In the genomic region with DNA sequence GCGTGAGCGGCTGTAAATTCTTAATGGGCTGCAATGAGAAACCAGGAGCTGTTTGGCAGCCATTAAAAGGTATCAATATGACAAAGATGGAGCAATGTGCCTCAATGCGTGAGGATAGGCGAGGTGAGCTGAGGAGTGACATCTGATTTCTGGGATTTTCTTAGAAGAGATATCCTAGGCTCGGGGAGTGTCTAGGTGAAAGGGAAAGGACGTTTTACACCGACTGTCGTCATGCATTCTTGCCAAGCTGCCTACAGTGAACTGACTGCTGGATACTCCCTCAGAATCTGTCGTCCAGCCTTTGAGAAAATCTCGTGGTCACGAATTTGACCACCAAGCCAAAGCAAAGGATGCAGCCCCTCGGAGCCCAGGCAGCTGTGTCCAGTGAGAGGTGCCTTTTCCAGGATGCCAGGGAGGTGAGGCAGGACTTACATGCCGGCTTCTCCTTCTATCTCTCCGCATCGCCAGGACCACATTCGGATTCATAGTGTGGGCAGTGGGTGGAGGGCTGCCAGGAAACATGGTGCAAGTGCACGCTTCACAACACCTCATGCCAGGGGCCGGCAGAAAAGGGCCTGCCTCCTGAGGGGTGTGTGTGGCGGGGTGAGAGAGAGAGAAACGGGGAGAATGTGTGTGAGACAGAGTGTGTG, we compare ENCODE assay signal across 22 cellular contexts.
DNase-seq lines count a peak whose midpoint lies in the region; ATAC-seq, FAIRE-seq and TF ChIP-seq lines count a peak whose summit lies in the region.
"Had no signal": no experiment of that assay in that cellular context is flagged by ENCODE, and none has a peak within 500 bp of the region (broad histone marks: within the 10 kb centered on the region; RNA-seq: fewer than 3 reads in every experiment).

No MANE protein-coding gene starts in this region.

- POLR2A ChIA-PET in RWPE1 (lab: Yijun Ruan, JAX; ENCODE audit: low non-redundant PET): no interaction called here
- POLR2A ChIA-PET in H1 (lab: Charles Lee; ENCODE audit: partially characterized antibody): no interaction called here

- H3K56ac ChIP-seq in H1 (replicated peaks; ENCODE audit: insufficient read length, low read depth, low read length): no peak overlapping the region

- peaks cover 4% of the 10 kb centered on the region; the same call in 1 of the 2 replicates for H3K23me2 ChIP-seq in H1 (ENCODE audit: low read depth, low read length)

- no peaks in the 10 kb centered on the region for H3K79me1 ChIP-seq in H1 (ENCODE audit: low read depth, low read length)

- H3K27ac Mint-ChIP-seq in osteocyte (ENCODE audit: unreplicated experiment): no peak overlapping the region
- no peak overlapping the region for H3K27ac Mint-ChIP-seq in activated T-cell treated with anti-CD3 and anti-CD28 coated beads, Interleukin-2, amount 50 U/mL, for 72 hours

- no peak overlapping the region for H2BK120ac ChIP-seq in H1 (replicated peaks; ENCODE audit: low read depth, low read length)

- H3K79me2 ChIP-seq in H1 (ENCODE audit: control insufficient read depth in 1 of 2, insufficient read depth in 2 of 2, low read length in 2 of 2): no peaks in the 10 kb centered on the region

- no peak for ATAC-seq in activated T-cell treated with anti-CD3 and anti-CD28 coated beads, Interleukin-2, amount 50 U/mL, for 72 hours (replicated peaks in 1 of 2)
- no peak for ATAC-seq in HG02973 (IDR thresholded peaks at IDR 0.05; ENCODE audit: unreplicated experiment)

- no peaks in the 10 kb centered on the region for H3K36me3 ChIP-seq in H1 (ENCODE audit: control insufficient read depth in 2 of 4, insufficient read depth in 4 of 4, low read length in 3 of 4)
- H3K36me3 ChIP-seq: BE2C, SJCRH30 had no signal

- no peaks in the 10 kb centered on the region for H3K27me3 Mint-ChIP-seq in osteocyte (ENCODE audit: unreplicated experiment)
- H3K27me3 Mint-ChIP-seq in activated T-cell treated with anti-CD3 and anti-CD28 coated beads, Interleukin-2, amount 50 U/mL, for 72 hours (ENCODE audit: low read depth): peaks cover 26% of the 10 kb centered on the region

- no peaks in the 10 kb centered on the region for H3K9me3 ChIP-seq in H1 (ENCODE audit: insufficient read depth in 2 of 2, low read depth in 1 of 2, low read length in 1 of 2)
- H3K9me3 ChIP-seq: SJCRH30 had no signal

- no peak for FAIRE-seq in H1 (lab: Jason Lieb, UNC)
- FAIRE-seq: RCC 7860 had no signal

- H3K18ac ChIP-seq in H1 (ENCODE audit: extremely low read depth, low read length): no peak overlapping the region

- no peak for TF ChIP-seq POLR2A in H1 (IDR thresholded peaks at IDR 0.05; ENCODE audit: control extremely low read depth in 1 of 2, low read depth in 2 of 2, low read length in 2 of 2)

- H3K9me3 Mint-ChIP-seq in osteocyte (ENCODE audit: unreplicated experiment): no peaks in the 10 kb centered on the region
- no peaks in the 10 kb centered on the region for H3K9me3 Mint-ChIP-seq in activated T-cell treated with anti-CD3 and anti-CD28 coated beads, Interleukin-2, amount 50 U/mL, for 72 hours

- H4K91ac ChIP-seq in H1 (replicated peaks; ENCODE audit: insufficient read length, low read length): peak overlapping the region; percentile 9

- no peak overlapping the region for H2AFZ ChIP-seq in H1 (ENCODE audit: low read length)

- DNase-seq in G401 (ENCODE audit: low spot score) (peak; percentile 33), RWPE1 (ENCODE audit: low spot score) (no peak), H1 (ENCODE audit: low read depth in 1 of 2, low spot score in 2 of 2) (no peak), osteocyte (ENCODE audit: extremely low spot score, unreplicated experiment) (peak; percentile 76), 8988T (no peak)
- DNase-seq in activated T-cell treated with anti-CD3 and anti-CD28 coated beads, Interleukin-2, amount 50 U/mL, for 72 hours: no peak
- DNase-seq in activated CD4-positive, alpha-beta T cell treated with anti-CD3 and anti-CD28 coated beads for 48 hours: no peak
- DNase-seq: ACHN, Calu3, GOT3, HCEC 1CT, NCI-H1092, NCI-H1417 treated with DMSO at 0.1 percent for 48 hours, NCI-H1694 treated with DMSO at 0.1 percent for 48 hours, NCI-H2081 treated with DMSO at 0.1 percent for 48 hours, NCI-H345, NCI-H774, SJCRH30 had no signal

- peaks cover 0 to 3% (median 0%) of the 10 kb centered on the region in 4 experiments; a peak in 1 of 7 replicates for H3K27me3 ChIP-seq in H1 (replicated peaks in 1 of 4; ENCODE audit: control insufficient read depth in 3 of 4, extremely low read depth in 1 of 4, insufficient read depth in 3 of 4, low read length in 3 of 4)
- H3K27me3 ChIP-seq: BE2C, SJCRH30 had no signal

- H3K27ac ChIP-seq in RWPE1 (peak overlapping the region; percentile 92), H1 (ENCODE audit: low read depth, low read length) (no peak overlapping the region)
- H3K27ac ChIP-seq: HL-60, SJCRH30 had no signal

- CTCF ChIA-PET in RWPE1 (lab: Yijun Ruan, JAX) (no interaction called here), H1 (lab: Charles Lee; ENCODE audit: partially characterized antibody) (interaction anchor here (1.6 to 2.0 kb wide), 3 partner anchors 10 to 165 kb away, joined by 4 to 12 read pairs (median 11); partner anchors contain the start of gene CEMIP)

- H3K4me3 ChIP-seq in H1 (ENCODE audit: extremely low read depth in 1 of 4, insufficient read depth in 2 of 4, low read depth in 3 of 4, low read length in 4 of 4): no peak overlapping the region
- H3K4me3 ChIP-seq: SJCRH30 had no signal

- 0 out of 2 replicates have a peak overlapping the region, but pooled peaks have one; percentile 33 for H2BK15ac ChIP-seq in H1 (ENCODE audit: low read length)

- H3K4ac ChIP-seq in H1 (replicated peaks; ENCODE audit: insufficient read length, low read depth, low read length): no peak overlapping the region

- no peaks in the 10 kb centered on the region for H3K36me3 Mint-ChIP-seq in osteocyte (ENCODE audit: unreplicated experiment)
- H3K36me3 Mint-ChIP-seq in activated T-cell treated with anti-CD3 and anti-CD28 coated beads, Interleukin-2, amount 50 U/mL, for 72 hours (ENCODE audit: insufficient read depth in 2 of 2): no peaks in the 10 kb centered on the region

- peaks cover 45% of the 10 kb centered on the region for H3K4me1 Mint-ChIP-seq in osteocyte (ENCODE audit: unreplicated experiment)
- H3K4me1 Mint-ChIP-seq in activated T-cell treated with anti-CD3 and anti-CD28 coated beads, Interleukin-2, amount 50 U/mL, for 72 hours (ENCODE audit: low read depth): no peaks in the 10 kb centered on the region

- no peak overlapping the region for H4K8ac ChIP-seq in H1 (ENCODE audit: extremely low read depth, insufficient read depth, low read length)

- no peak overlapping the region for H4K5ac ChIP-seq in H1 (ENCODE audit: insufficient read length, low read depth, low read length)

- H2BK12ac ChIP-seq in H1 (ENCODE audit: low read depth, low read length): no peak overlapping the region

- H2BK20ac ChIP-seq in H1 (ENCODE audit: low read length): no peak overlapping the region

- no peak overlapping the region for H3K4me3 Mint-ChIP-seq in osteocyte (ENCODE audit: unreplicated experiment)
- H3K4me3 Mint-ChIP-seq in activated T-cell treated with anti-CD3 and anti-CD28 coated beads, Interleukin-2, amount 50 U/mL, for 72 hours: no peak overlapping the region

- TF ChIP-seq EP300 in H1 (IDR thresholded peaks at IDR 0.05; ENCODE audit: borderline replicate concordance in 1 of 2, low read depth in 2 of 2, low read length in 2 of 2): no peak

- H3K9ac ChIP-seq in H1 (replicated peaks in 1 of 4; ENCODE audit: extremely low read depth in 1 of 4, low read depth in 3 of 4, low read length in 3 of 4): no peak overlapping the region

- peaks cover 0 to 2% of the 10 kb centered on the region in 2 experiments for H4K20me1 ChIP-seq in H1 (replicated peaks in 1 of 2; ENCODE audit: control insufficient read depth in 1 of 2, insufficient read depth in 2 of 2, low read length in 2 of 2)

- H3K4me2 ChIP-seq in H1 (ENCODE audit: insufficient read depth in 1 of 2, low read depth in 2 of 2, low read length in 2 of 2): no peak overlapping the region

- H2BK5ac ChIP-seq in H1 (ENCODE audit: low read depth, low read length): no peak overlapping the region

- in situ Hi-C loops in G401 (cut with HindIII; ENCODE audit: low sequenced_read_pairs): no loop called here

- no peak overlapping the region for H3K14ac ChIP-seq in H1 (ENCODE audit: insufficient read length)

- H3K23ac ChIP-seq in H1 (ENCODE audit: insufficient read length): no peak overlapping the region

- H2AK5ac ChIP-seq in H1 (ENCODE audit: low read depth, low read length): no peak overlapping the region

- no peak for TF ChIP-seq CTCF in RWPE1 (conservative IDR thresholded peaks at IDR 0.05; ENCODE audit: low read depth)
- TF ChIP-seq CTCF in H1 (IDR thresholded peaks at IDR 0.05; ENCODE audit: control extremely low read depth in 1 of 3, insufficient read depth in 1 of 3, low read depth in 1 of 3, low read length in 3 of 3): no peak
- TF ChIP-seq CTCF in osteocyte (IDR thresholded peaks at IDR 0.05): no peak

- peaks cover 0 to 6% (median 3%) of the 10 kb centered on the region in 4 experiments; a peak in 2 of 7 replicates for H3K4me1 ChIP-seq in H1 (replicated peaks in 1 of 4; ENCODE audit: control insufficient read depth in 3 of 4, insufficient read depth in 4 of 4, low read length in 3 of 4)
- H3K4me1 ChIP-seq: SJCRH30 had no signal

- 91% methylated on average over 20 of the region's 20 CpGs; no CpG with 5 or more reads in 1 of the 2 experiments for WGBS in H1 (ENCODE audit: extremely low coverage in 1 of 2, insufficient coverage in 1 of 2, insufficient read length in 1 of 2, insufficient replicate concordance in 2 of 2, low coverage in 1 of 2, low lambda C conversion rate in 2 of 2, missing lambda C conversion rate in 1 of 2), 2 experiments

- TF ChIP-seq RAD21 in H1 (IDR thresholded peaks at IDR 0.05 in 1 of 2, conservative IDR thresholded peaks at IDR 0.05 in 1 of 2; ENCODE audit: low read depth in 2 of 2, low read length in 2 of 2): no peak

TF ChIP-seq in H1, 55 proteins besides CTCF, POLR2A, EP300 and RAD21:
- TF ChIP-seq ATF3 (IDR thresholded peaks at IDR 0.05; ENCODE audit: insufficient read depth, low read depth, low read length): no peak
- no peak for TF ChIP-seq NRF1 (IDR thresholded peaks at IDR 0.05; ENCODE audit: low read depth, low read length)
- no peak for TF ChIP-seq JUND (IDR thresholded peaks at IDR 0.05; ENCODE audit: low read length)
- TF ChIP-seq RFX5 (IDR thresholded peaks at IDR 0.05; ENCODE audit: borderline replicate concordance, low read depth, low read length): no peak
- TF ChIP-seq EGR1 (IDR thresholded peaks at IDR 0.05; ENCODE audit: borderline replicate concordance, low read depth, low read length): no peak
- TF ChIP-seq TAF7 (optimal IDR thresholded peaks at IDR 0.05; ENCODE audit: borderline replicate concordance, low read depth, low read length): no peak
- TF ChIP-seq CREB1 (IDR thresholded peaks at IDR 0.05): no peak
TF ChIP-seq in H1: peak in this region for 0.

Comparison
In these comparisons a context has a peak if more than half of its experiments do, and no peak if none do; other contexts are left out.
1. DNase-seq: peak in G401 (single experiment) and osteocyte (single experiment); none in RWPE1 (single experiment), H1 (0 of 2), 8988T (single experiment), activated T-cell treated with anti-CD3 and anti-CD28 coated beads, Interleukin-2, amount 50 U/mL, for 72 hours (0 of 2) and activated CD4-positive, alpha-beta T cell treated with anti-CD3 and anti-CD28 coated beads for 48 hours (single experiment).